Comparison of ENCODE assay signal across 1 cellular context in the genomic region with DNA sequence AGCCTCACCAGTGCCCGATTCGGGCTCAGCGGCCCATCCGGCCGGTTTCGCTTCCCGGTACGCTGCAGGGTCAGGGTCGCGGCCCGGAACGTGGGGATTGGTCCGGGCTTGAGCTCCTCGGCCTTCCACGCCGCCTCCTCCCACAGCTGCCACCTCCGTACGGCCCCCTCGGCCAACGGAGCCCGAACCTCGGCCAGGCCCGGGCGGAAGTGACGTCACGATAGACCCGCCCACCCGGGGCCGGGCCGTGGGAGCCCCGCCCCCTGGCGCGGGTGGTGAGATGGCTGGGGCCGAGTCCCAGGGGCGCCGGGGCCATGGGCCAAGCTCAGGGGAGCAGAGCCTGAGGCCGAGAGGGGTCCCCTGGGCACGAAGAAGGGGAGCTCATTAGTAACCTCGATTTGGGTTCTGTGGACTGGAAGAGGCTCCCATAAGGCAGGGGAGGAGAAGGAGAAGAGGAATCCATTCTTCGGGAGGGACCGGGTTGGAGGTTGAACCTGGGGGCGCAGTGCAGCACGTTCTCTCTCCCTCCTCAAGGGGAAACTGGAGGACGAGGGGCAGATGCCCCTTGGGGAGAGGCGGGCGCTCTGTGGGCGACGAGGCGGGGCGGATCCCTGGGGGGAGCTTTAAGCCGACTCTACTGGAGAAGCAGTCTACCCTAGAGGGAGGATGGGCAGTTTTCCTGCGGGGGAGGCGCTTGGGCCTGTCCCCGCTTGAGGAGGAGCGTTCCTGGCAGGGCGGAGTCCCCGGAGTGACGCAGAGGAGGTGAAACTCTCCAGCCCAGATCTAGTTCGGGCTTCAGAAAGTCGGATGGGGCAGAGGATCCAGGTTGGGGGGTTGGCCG.
TF ChIP-seq lines count a peak whose summit lies in the region.

Gene MLF2, minus strand, starts transcription at position 211 of the 841 bp plus-strand sequence. CDS start 807 bp downstream, outside the sequence.

TF ChIP-seq in GM23338, 12 proteins besides CTCF, POLR2A, EP300 and RAD21 (continued from another document):
- no peak for TF ChIP-seq ZNF462 (CRISPR knock-in tag; IDR thresholded peaks at IDR 0.05)
- TF ChIP-seq, protein P1, sequence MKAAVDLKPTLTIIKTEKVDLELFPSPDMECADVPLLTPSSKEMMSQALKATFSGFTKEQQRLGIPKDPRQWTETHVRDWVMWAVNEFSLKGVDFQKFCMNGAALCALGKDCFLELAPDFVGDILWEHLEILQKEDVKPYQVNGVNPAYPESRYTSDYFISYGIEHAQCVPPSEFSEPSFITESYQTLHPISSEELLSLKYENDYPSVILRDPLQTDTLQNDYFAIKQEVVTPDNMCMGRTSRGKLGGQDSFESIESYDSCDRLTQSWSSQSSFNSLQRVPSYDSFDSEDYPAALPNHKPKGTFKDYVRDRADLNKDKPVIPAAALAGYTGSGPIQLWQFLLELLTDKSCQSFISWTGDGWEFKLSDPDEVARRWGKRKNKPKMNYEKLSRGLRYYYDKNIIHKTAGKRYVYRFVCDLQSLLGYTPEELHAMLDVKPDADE (IDR thresholded peaks at IDR 0.05), result peak; percentile 32; the same call in 1 of the 2 replicates
- no peak for TF ChIP-seq JUNB (IDR thresholded peaks at IDR 0.05; ENCODE audit: unreplicated experiment)
- TF ChIP-seq, protein P2, sequence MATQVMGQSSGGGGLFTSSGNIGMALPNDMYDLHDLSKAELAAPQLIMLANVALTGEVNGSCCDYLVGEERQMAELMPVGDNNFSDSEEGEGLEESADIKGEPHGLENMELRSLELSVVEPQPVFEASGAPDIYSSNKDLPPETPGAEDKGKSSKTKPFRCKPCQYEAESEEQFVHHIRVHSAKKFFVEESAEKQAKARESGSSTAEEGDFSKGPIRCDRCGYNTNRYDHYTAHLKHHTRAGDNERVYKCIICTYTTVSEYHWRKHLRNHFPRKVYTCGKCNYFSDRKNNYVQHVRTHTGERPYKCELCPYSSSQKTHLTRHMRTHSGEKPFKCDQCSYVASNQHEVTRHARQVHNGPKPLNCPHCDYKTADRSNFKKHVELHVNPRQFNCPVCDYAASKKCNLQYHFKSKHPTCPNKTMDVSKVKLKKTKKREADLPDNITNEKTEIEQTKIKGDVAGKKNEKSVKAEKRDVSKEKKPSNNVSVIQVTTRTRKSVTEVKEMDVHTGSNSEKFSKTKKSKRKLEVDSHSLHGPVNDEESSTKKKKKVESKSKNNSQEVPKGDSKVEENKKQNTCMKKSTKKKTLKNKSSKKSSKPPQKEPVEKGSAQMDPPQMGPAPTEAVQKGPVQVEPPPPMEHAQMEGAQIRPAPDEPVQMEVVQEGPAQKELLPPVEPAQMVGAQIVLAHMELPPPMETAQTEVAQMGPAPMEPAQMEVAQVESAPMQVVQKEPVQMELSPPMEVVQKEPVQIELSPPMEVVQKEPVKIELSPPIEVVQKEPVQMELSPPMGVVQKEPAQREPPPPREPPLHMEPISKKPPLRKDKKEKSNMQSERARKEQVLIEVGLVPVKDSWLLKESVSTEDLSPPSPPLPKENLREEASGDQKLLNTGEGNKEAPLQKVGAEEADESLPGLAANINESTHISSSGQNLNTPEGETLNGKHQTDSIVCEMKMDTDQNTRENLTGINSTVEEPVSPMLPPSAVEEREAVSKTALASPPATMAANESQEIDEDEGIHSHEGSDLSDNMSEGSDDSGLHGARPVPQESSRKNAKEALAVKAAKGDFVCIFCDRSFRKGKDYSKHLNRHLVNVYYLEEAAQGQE (IDR thresholded peaks at IDR 0.05; ENCODE audit: unreplicated experiment), result no peak
- no peak for TF ChIP-seq NANOG (IDR thresholded peaks at IDR 0.05; ENCODE audit: borderline replicate concordance)
- TF ChIP-seq ZNF331 (CRISPR knock-in tag; IDR thresholded peaks at IDR 0.05; ENCODE audit: low read depth), result no peak
- peak; percentile 91 for TF ChIP-seq POLR2AphosphoS5 (IDR thresholded peaks at IDR 0.05; ENCODE audit: low read depth)
- no peak for TF ChIP-seq STAT1 (IDR thresholded peaks at IDR 0.05; ENCODE audit: unreplicated experiment)
- TF ChIP-seq EZH2phosphoT487 (IDR thresholded peaks at IDR 0.05; ENCODE audit: unreplicated experiment), result no peak
- 0 out of 2 replicates have a peak, but pooled peaks have one; percentile 37 for TF ChIP-seq ZNF114 (CRISPR knock-in tag; IDR thresholded peaks at IDR 0.05)
TF ChIP-seq in GM23338: peak in this region for 4.
